8 cellular contexts compared by ENCODE assay signal in the genomic region with DNA sequence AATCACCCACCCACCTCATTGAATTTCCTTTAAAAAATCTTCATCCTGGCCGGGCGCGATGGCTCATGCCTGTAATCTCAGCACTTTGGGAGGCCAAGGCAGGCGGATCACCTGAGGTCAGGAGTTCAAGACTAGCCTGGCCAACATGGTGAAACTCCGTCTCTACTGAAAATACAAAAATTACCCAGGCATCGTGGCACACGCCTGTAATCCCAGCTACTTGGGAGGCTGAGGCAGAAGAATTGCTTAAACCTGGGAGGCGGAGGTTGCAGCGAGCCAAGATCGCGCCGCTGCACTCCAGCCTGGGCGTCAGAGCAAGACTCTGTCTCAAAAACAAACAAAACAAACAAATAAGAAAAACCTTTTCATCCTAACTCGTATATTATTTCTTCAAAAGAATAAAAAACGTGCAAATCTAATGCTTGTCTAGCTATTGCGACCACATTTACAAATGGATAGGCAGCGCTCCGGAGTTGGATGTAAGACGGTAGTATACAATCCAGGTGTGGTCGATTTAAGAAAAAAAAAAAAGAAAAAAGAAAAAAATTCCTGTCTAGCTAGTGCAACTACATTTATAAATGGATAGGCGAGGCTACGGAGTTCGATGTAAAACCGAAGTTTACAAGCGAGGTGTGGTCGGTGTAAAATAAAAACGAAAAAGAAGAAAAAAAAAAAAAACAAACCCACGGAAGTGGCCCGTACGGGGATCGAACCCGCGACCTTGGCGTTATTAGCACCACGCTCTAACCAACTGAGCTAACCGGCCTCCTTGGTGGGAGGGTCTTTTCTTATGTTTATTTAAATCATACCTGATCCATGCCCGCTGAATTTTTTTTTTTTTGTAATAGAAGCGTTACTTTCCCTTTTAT.
DNase-seq lines count a peak whose midpoint lies in the region; ATAC-seq and TF ChIP-seq lines count a peak whose summit lies in the region.
"Not testable (repeated sequence)": the region's sequence is repeated elsewhere in the genome, so short reads cannot be mapped to it uniquely, and the experiment has no call there.

No MANE protein-coding gene starts in this region.

- not testable (repeated sequence) for TF ChIP-seq CTCF in chondrocyte (IDR thresholded peaks at IDR 0.05); psoas muscle (IDR thresholded peaks at IDR 0.05); upper lobe of left lung (IDR thresholded peaks at IDR 0.05)

- not testable (repeated sequence) for TF ChIP-seq POLR2A in upper lobe of left lung (IDR thresholded peaks at IDR 0.05)

- ATAC-seq in psoas muscle = peak; percentile 87 to 92 (median 87)
- ATAC-seq in upper lobe of left lung (ENCODE audit: low FRiP score in 2 of 2) = peak; percentile 88 to 89

- not testable (repeated sequence) for H3K36me3 ChIP-seq in iPS-18a (ENCODE audit: control insufficient read depth, low read depth, low read length); psoas muscle (ENCODE audit: insufficient read depth in 1 of 2, low read depth in 1 of 2); upper lobe of left lung

- peak overlapping the region; percentile 87 for H3K9ac ChIP-seq in iPS-18a (ENCODE audit: low read length)

- H3K4me1 ChIP-seq in iPS-18a (ENCODE audit: control insufficient read depth, low read depth, low read length); psoas muscle: not testable (repeated sequence)
- H3K4me1 ChIP-seq in upper lobe of left lung = peaks cover 0 to 14% (median 8%) of the 10 kb centered on the region in 4 donors

- not testable (repeated sequence) for TF ChIP-seq EP300 in upper lobe of left lung (IDR thresholded peaks at IDR 0.05)

- not testable (repeated sequence) for H3K27ac ChIP-seq in iPS-18a (ENCODE audit: low read length)
- peak overlapping the region; percentile 62 for H3K27ac ChIP-seq in psoas muscle
- H3K27ac ChIP-seq in upper lobe of left lung = peak overlapping the region; percentile 48 to 92 (median 84)

- not testable (repeated sequence) for H3K9me3 ChIP-seq in iPS-18a (ENCODE audit: control insufficient read depth, low read depth, low read length); psoas muscle; upper lobe of left lung

- in situ Hi-C loops in G401 (cut with HindIII; ENCODE audit: low sequenced_read_pairs) = not testable (repeated sequence)

- intact Hi-C loops in psoas muscle (cut with DNase I) = loop anchor here (5.0 kb wide), 2 partner anchors 301 to 621 kb away; no protein-coding TSS in a partner anchor

- not testable (repeated sequence) for H3K36me3 Mint-ChIP-seq in chondrocyte (ENCODE audit: low read depth)

- DNase-seq in G401 (ENCODE audit: low spot score) (peak; percentile 69), HT-29 (ENCODE audit: low spot score) (peak; percentile 66), psoas muscle (peak; percentile 49 to 61), upper lobe of left lung (peak in 1 of 2 donors; percentile 55)
- peak; percentile 31 for DNase-seq in NK-92 treated with Interleukin-12 subunit alpha and Interleukin-12 subunit beta, amount 100 ng/mL, for 24 hours (lab: John Stamatoyannopoulos, UW)
- peak; percentile 52 to 57 for DNase-seq in activated CD4-positive, alpha-beta T cell treated with anti-CD3 and anti-CD28 coated beads, Interleukin-2, amount 50 U/mL, for 24 hours (ENCODE audit: low read depth in 1 of 2, low spot score in 1 of 2)
- not testable (repeated sequence) for DNase-seq in chondrocyte (ENCODE audit: low spot score)

- H3K4me1 Mint-ChIP-seq in chondrocyte (ENCODE audit: low read depth) = peaks cover 14% of the 10 kb centered on the region

- H3K27me3 ChIP-seq in iPS-18a (ENCODE audit: control insufficient read depth, insufficient read depth, low read length); psoas muscle (ENCODE audit: insufficient read depth in 3 of 3, low read length in 2 of 3); upper lobe of left lung: not testable (repeated sequence)

- not testable (repeated sequence) for H3K9me3 Mint-ChIP-seq in chondrocyte (ENCODE audit: low read depth)

- not testable (repeated sequence) for H3K27me3 Mint-ChIP-seq in chondrocyte (ENCODE audit: low read depth)

- H3K4me3 ChIP-seq in iPS-18a (ENCODE audit: low read length) (peak overlapping the region; percentile 99), psoas muscle (peak overlapping the region; percentile 88), upper lobe of left lung (peak overlapping the region; percentile 70 to 94 (median 89))

- peak overlapping the region; percentile 98 for H3K27ac Mint-ChIP-seq in chondrocyte (ENCODE audit: unreplicated experiment)

- H3K4me3 Mint-ChIP-seq in chondrocyte (ENCODE audit: unreplicated experiment) = peak overlapping the region; percentile 95

- 3% methylated on average over 38 of the region's 38 CpGs for WGBS in psoas muscle, 3 donors
- WGBS in upper lobe of left lung, 2 donors = 9 to 11% methylated on average over 38 of the region's 38 CpGs
